In the genomic region with DNA sequence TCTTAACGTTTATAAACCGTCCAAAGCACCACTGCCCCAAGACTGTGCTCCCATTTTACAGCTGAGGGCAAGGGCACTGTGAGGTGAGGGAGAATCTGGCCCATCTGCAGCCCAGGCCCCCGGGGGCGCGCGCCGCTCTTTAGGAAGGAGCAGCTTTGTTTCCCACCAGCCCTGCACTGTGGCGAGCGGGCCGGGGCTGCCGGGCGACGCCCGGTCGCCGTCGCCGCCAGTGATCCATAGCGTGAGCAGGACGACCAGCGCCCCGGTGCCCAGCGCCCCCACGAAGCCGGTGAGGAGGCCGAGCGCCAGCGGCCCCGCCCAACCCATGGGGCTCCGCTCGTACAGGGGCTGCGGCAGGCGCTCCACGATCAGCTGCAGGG, we compare ENCODE assay signal across 7 cellular contexts. TPM values are rescaled to one million over a fixed set of nuclear protein-coding genes. Genes with fewer than 3 reads are reported as not detected.
DNase-seq lines count a peak whose midpoint lies in the region; ATAC-seq, FAIRE-seq and TF ChIP-seq lines count a peak whose summit lies in the region.

No MANE protein-coding gene starts in this region.

- H3K9me2 ChIP-seq in HCT116 (ENCODE audit: insufficient read depth) = no peaks in the 10 kb centered on the region

- peak; percentile 52 for ATAC-seq in HCT116
- ATAC-seq in activated naive CD8-positive, alpha-beta T cell treated with anti-CD3 and anti-CD28 coated beads, Interleukin-2, amount 10 ng/mL, durations not matched to agents 7 days and 5 days (ENCODE audit: low read depth) = no peak
- no peak for ATAC-seq in HG02938 (IDR thresholded peaks at IDR 0.05; ENCODE audit: unreplicated experiment)
- no peak for ATAC-seq in GM18861 (IDR thresholded peaks at IDR 0.05; ENCODE audit: unreplicated experiment)

- dilution Hi-C loops in keratinocyte (cut with MboI; ENCODE audit: extremely low pct_ligation_motif_present, low sequenced_read_pairs) = no loop called here

- H2AFZ ChIP-seq in HCT116 (ENCODE audit: low read depth, low read length, poor library complexity, severe bottlenecking) (no peak overlapping the region), keratinocyte (ENCODE audit: control insufficient read depth, low read length) (no peak overlapping the region)

- H3K9me3 Mint-ChIP-seq in activated naive CD8-positive, alpha-beta T cell treated with anti-CD3 and anti-CD28 coated beads, Interleukin-2, amount 10 ng/mL, durations not matched to agents 7 days and 5 days = no peaks in the 10 kb centered on the region

- intact Hi-C loops in HCT116 (cut with micrococcal nuclease) = loop anchor here (2.0 kb wide), 1 partner anchor 393 kb away; no protein-coding TSS in a partner anchor

- H3K4me1 Mint-ChIP-seq in activated naive CD8-positive, alpha-beta T cell treated with anti-CD3 and anti-CD28 coated beads, Interleukin-2, amount 10 ng/mL, durations not matched to agents 7 days and 5 days = peaks cover 5% of the 10 kb centered on the region

- H3K4me3 ChIP-seq in HCT116 (replicated peaks in 1 of 2; ENCODE audit: low read depth in 1 of 2, low read length in 2 of 2) (no peak overlapping the region), keratinocyte (ENCODE audit: control insufficient read depth in 2 of 3, extremely low read depth in 1 of 3, insufficient read depth in 2 of 3, low read depth in 1 of 3, low read length in 3 of 3) (no peak overlapping the region), skin epidermis (peak overlapping the region; percentile 40 to 68 (median 49))

- TF ChIP-seq CTCF in HCT116 (IDR thresholded peaks at IDR 0.05 in 2 of 3, conservative IDR thresholded peaks at IDR 0.05 in 1 of 3; ENCODE audit: borderline replicate concordance in 1 of 3, insufficient read depth in 1 of 3, low read depth in 2 of 3, low read length in 2 of 3) (no peak), keratinocyte (optimal IDR thresholded peaks at IDR 0.05 in 1 of 3, IDR thresholded peaks at IDR 0.05 in 1 of 3, conservative IDR thresholded peaks at IDR 0.05 in 1 of 3; ENCODE audit: extremely low read depth in 1 of 3, insufficient read depth in 2 of 3, low read length in 3 of 3) (no peak)

- peak overlapping the region; percentile 48; the same call in 1 of the 2 replicates for H3K27ac ChIP-seq in HCT116 (ENCODE audit: low read depth, low read length)
- no peak overlapping the region for H3K27ac ChIP-seq in keratinocyte (ENCODE audit: control insufficient read depth, insufficient read depth, low read length)
- peak overlapping the region in 12 of 21 experiments; percentile 11 to 93 (median 78) for H3K27ac ChIP-seq in skin epidermis

- TF ChIP-seq RAD21 in HCT116 (IDR thresholded peaks at IDR 0.05; ENCODE audit: low read depth) = no peak

- no peaks in the 10 kb centered on the region for H3K36me3 ChIP-seq in HCT116 (ENCODE audit: control insufficient read depth in 1 of 2, insufficient read depth in 2 of 2, low read length in 2 of 2)
- no peaks in the 10 kb centered on the region for H3K36me3 ChIP-seq in keratinocyte (ENCODE audit: control insufficient read depth in 2 of 2, extremely low read depth in 1 of 2, insufficient read depth in 2 of 2, low read length in 2 of 2)

- H3K4me2 ChIP-seq in HCT116 (ENCODE audit: low read length) = peak overlapping the region; percentile 44
- H3K4me2 ChIP-seq in keratinocyte (ENCODE audit: control insufficient read depth, extremely low read depth, insufficient read depth, low read depth, low read length) = peak overlapping the region; percentile 51

- no peaks in the 10 kb centered on the region for H3K9me1 ChIP-seq in keratinocyte (ENCODE audit: control insufficient read depth, extremely low read depth, insufficient read depth, low read length)

- H3K9me3 ChIP-seq in HCT116 (ENCODE audit: control insufficient read depth in 1 of 2, insufficient read depth in 1 of 2, low read depth in 1 of 2, low read length in 2 of 2) = no peaks in the 10 kb centered on the region
- H3K9me3 ChIP-seq in keratinocyte (ENCODE audit: control insufficient read depth, low read depth, low read length) = no peaks in the 10 kb centered on the region

- in situ Hi-C loops in G401 (cut with HindIII; ENCODE audit: low sequenced_read_pairs) = no loop called here

- H3K9ac ChIP-seq in HCT116 (ENCODE audit: low read length) (no peak overlapping the region), keratinocyte (ENCODE audit: control insufficient read depth, extremely low read depth, insufficient read depth, low read length) (no peak overlapping the region)

- no peaks in the 10 kb centered on the region for H3K36me3 Mint-ChIP-seq in activated naive CD8-positive, alpha-beta T cell treated with anti-CD3 and anti-CD28 coated beads, Interleukin-2, amount 10 ng/mL, durations not matched to agents 7 days and 5 days

- no peak for FAIRE-seq in keratinocyte (lab: Jason Lieb, UNC)

- peaks cover 13% of the 10 kb centered on the region for H3K27me3 Mint-ChIP-seq in activated naive CD8-positive, alpha-beta T cell treated with anti-CD3 and anti-CD28 coated beads, Interleukin-2, amount 10 ng/mL, durations not matched to agents 7 days and 5 days

- H3K79me2 ChIP-seq in HCT116 (ENCODE audit: insufficient read depth, low read length) (no peaks in the 10 kb centered on the region), keratinocyte (ENCODE audit: control insufficient read depth, insufficient read depth, low read length) (no peaks in the 10 kb centered on the region)

- peak overlapping the region; percentile 29 for H3K4me3 Mint-ChIP-seq in activated naive CD8-positive, alpha-beta T cell treated with anti-CD3 and anti-CD28 coated beads, Interleukin-2, amount 10 ng/mL, durations not matched to agents 7 days and 5 days

- RAD21 ChIA-PET in HCT116 (lab: Charles Lee; ENCODE audit: low non-redundant PET in 1 of 2, low total read pairs in 2 of 2, uncharacterized antibody in 2 of 2, unreplicated experiment in 2 of 2) = no interaction called here

- POLR2A ChIA-PET in HCT116 (lab: Charles Lee) = no interaction called here
- POLR2A ChIA-PET in activated naive CD8-positive, alpha-beta T cell treated with anti-CD3 and anti-CD28 coated beads, Interleukin-2, amount 10 ng/mL, durations not matched to agents 7 days and 5 days (lab: Charles Lee) = interaction anchor here (0.6 to 1.7 kb wide), 5 partner anchors 31 to 569 kb away, joined by 3 to 5 read pairs (median 3); no protein-coding TSS in a partner anchor

- DNase-seq in HCT116 (ENCODE audit: low read depth, low spot score) (no peak), keratinocyte (ENCODE audit: low read depth, low spot score) (no peak), G401 (ENCODE audit: low spot score) (no peak)
- no peak for DNase-seq in activated naive CD8-positive, alpha-beta T cell treated with anti-CD3 and anti-CD28 coated beads, Interleukin-2, amount 10 ng/mL, durations not matched to agents 7 days and 5 days

- peaks cover 0 to 11% of the 10 kb centered on the region in 2 experiments; a peak in 1 of 4 replicates for H3K4me1 ChIP-seq in HCT116 (ENCODE audit: control insufficient read depth in 1 of 2, insufficient read depth in 2 of 2, low read length in 2 of 2)
- no peaks in the 10 kb centered on the region for H3K4me1 ChIP-seq in keratinocyte (ENCODE audit: control insufficient read depth, extremely low read depth, insufficient read depth, low read length)

- CTCF ChIA-PET in HCT116 (lab: Charles Lee) = interaction anchor here (0.8 kb wide), 1 partner anchor 10 kb away, joined by 6 read pairs; no protein-coding TSS in a partner anchor

- H3K27me3 ChIP-seq in HCT116 (ENCODE audit: insufficient read depth, low read length) (no peaks in the 10 kb centered on the region), keratinocyte (ENCODE audit: control insufficient read depth, extremely low read depth, insufficient read depth, low read length) (peaks cover 24% of the 10 kb centered on the region)

- H3K27ac Mint-ChIP-seq in activated naive CD8-positive, alpha-beta T cell treated with anti-CD3 and anti-CD28 coated beads, Interleukin-2, amount 10 ng/mL, durations not matched to agents 7 days and 5 days = no peak overlapping the region

- no peaks in the 10 kb centered on the region for H4K20me1 ChIP-seq in HCT116 (ENCODE audit: insufficient read depth)
- no peaks in the 10 kb centered on the region for H4K20me1 ChIP-seq in keratinocyte (ENCODE audit: control insufficient read depth, extremely low read depth, insufficient read depth, low read length)

- BruUV-seq in HCT116 (replicated peaks; lab: Mats Ljungman, UMichigan) = no TSS peak

- no peak for TF ChIP-seq POLR2A in HCT116 (IDR thresholded peaks at IDR 0.05; ENCODE audit: borderline replicate concordance, extremely low read depth, insufficient read depth, insufficient read length)

TF ChIP-seq in HCT116, 20 proteins besides CTCF, POLR2A, EP300 and RAD21 (continues in another document):
- no peak for TF ChIP-seq YY1 (IDR thresholded peaks at IDR 0.05; ENCODE audit: extremely low read depth, insufficient replicate concordance, low read depth, low read length)
- TF ChIP-seq, protein P1, sequence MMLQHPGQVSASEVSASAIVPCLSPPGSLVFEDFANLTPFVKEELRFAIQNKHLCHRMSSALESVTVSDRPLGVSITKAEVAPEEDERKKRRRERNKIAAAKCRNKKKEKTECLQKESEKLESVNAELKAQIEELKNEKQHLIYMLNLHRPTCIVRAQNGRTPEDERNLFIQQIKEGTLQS (IDR thresholded peaks at IDR 0.05) = no peak

RNA-seq across cellular contexts. Expression of gene FIGNL2, which starts 34.6 kb away (rescaled TPM):
- total RNA-seq in HCT116 (2021; ENCODE audit: unreplicated experiment) = 0.27 TPM
- polyA plus RNA-seq in HCT116 (2012) = 0.04 and 0.05 TPM in 2 replicates
- total RNA-seq in activated naive CD8-positive, alpha-beta T cell treated with anti-CD3 and anti-CD28 coated beads, Interleukin-2, amount 10 ng/mL, durations not matched to agents 7 days and 5 days = 1 to 10 TPM in 1 of 2 experiments, under 1 TPM in 1; 0.74 to 1.1 TPM
- polyA plus RNA-seq in keratinocyte = not detected in 3 replicates
- not detected for polyA plus RNA-seq in keratinocyte (2011; ENCODE audit: low read depth)
- polyA plus RNA-seq in keratinocyte (2011; cell fraction: cytosol; rRNA removed) = not detected in 2 replicates
- not detected in 2 replicates for polyA plus RNA-seq in keratinocyte (2011; cell fraction: nucleus; rRNA removed)
- not detected in 2 replicates for polyA plus RNA-seq in keratinocyte (2012; ENCODE audit: low replicate concordance)
- not detected in 3 replicates for polyA minus RNA-seq in keratinocyte
- not detected for polyA minus RNA-seq in keratinocyte (2011; cell fraction: cytosol; rRNA and poly(A)+ RNA removed)
- not detected in 2 replicates for polyA minus RNA-seq in keratinocyte (2011; cell fraction: nucleus; rRNA and poly(A)+ RNA removed)
- total RNA-seq in G401 (2014; rRNA removed; shearing (Covaris generic)) = 11.1 and 12.8 TPM in 2 replicates

Comparison
In these comparisons a context has a peak if more than half of its experiments do, and no peak if none do; other contexts are left out.
1. H3K4me3 ChIP-seq: peak in skin epidermis (7 of 7); none in HCT116 (0 of 2) and keratinocyte (0 of 3).